1 cellular context compared by ENCODE assay signal in genomic region chr9:129270205-129270604, GRCh38.
TF ChIP-seq lines count a peak whose summit lies in the region.

No MANE protein-coding gene starts in this region.

TF ChIP-seq in GM12878, 131 proteins besides CTCF, POLR2A, EP300 and RAD21 (continued from another document):
- TF ChIP-seq ZNF687 (IDR thresholded peaks at IDR 0.05) (no peak), EED (IDR thresholded peaks at IDR 0.05; ENCODE audit: low read depth) (peak; percentile 70), GABPA (IDR thresholded peaks at IDR 0.05; ENCODE audit: low read depth) (no peak), ATF2 (IDR thresholded peaks at IDR 0.05; ENCODE audit: low read length) (peak; percentile 49; the same call in 1 of the 2 replicates), RCOR1 (conservative IDR thresholded peaks at IDR 0.05; ENCODE audit: low read depth, low read length) (no peak), RUNX3 (IDR thresholded peaks at IDR 0.05; ENCODE audit: low read length) (peak; percentile 84), PML (IDR thresholded peaks at IDR 0.05; ENCODE audit: low read length) (0 out of 2 replicates have a peak, but pooled peaks have one; percentile 25)
